In genomic region chr5:151227918-151228447, GRCh38 we compare ENCODE assay signal across 25 cellular contexts.
"Had no signal": no experiment of that assay in that cellular context is flagged by ENCODE, and none has a peak within 500 bp of the region (broad histone marks: within the 10 kb centered on the region; RNA-seq: fewer than 3 reads in every experiment).

No MANE protein-coding gene starts in this region.

- H3K27me3 ChIP-seq: esophagus muscularis mucosa, spleen had no signal

- H3K9me3 Mint-ChIP-seq: activated CD4-positive, alpha-beta memory T cell treated with anti-CD3 and anti-CD28 coated beads, Interleukin-2, amount 10 ng/mL, durations not matched to agents 7 days and 5 days; activated naive CD4-positive, alpha-beta T cell treated with anti-CD3 and anti-CD28 coated beads, Interleukin-2, amount 10 ng/mL, durations not matched to agents 7 days and 5 days; activated naive CD8-positive, alpha-beta T cell treated with anti-CD3 and anti-CD28 coated beads, Interleukin-2, amount 10 ng/mL, durations not matched to agents 7 days and 5 days; activated T-cell treated with anti-CD3 and anti-CD28 coated beads, Interleukin-2, amount 50 U/mL, for 24 hours; natural killer cell treated with Interleukin-12 subunit alpha and Interleukin-12 subunit beta and Interleukin-15 and Interleukin-18, amount 100 ng/mL, for 72 hours had no signal

- DNase-seq: activated CD4-positive, alpha-beta memory T cell treated with anti-CD3 and anti-CD28 coated beads, Interleukin-2, amount 10 ng/mL, durations not matched to agents 7 days and 5 days; activated CD4-positive, alpha-beta T cell treated with anti-CD3 and anti-CD28 coated beads for 1 hour; activated CD4-positive, alpha-beta T cell treated with anti-CD3 and anti-CD28 coated beads, Interleukin-2, amount 10 ng/mL, durations not matched to agents 7 days and 5 days; activated CD8-positive, alpha-beta memory T cell treated with anti-CD3 and anti-CD28 coated beads, Interleukin-2, amount 50 U/mL, for 48 hours; activated gamma-delta T cell; activated naive CD4-positive, alpha-beta T cell treated with anti-CD3 and anti-CD28 coated beads, Interleukin-2, amount 10 ng/mL, durations not matched to agents 7 days and 5 days; activated naive CD8-positive, alpha-beta T cell treated with anti-CD3 and anti-CD28 coated beads, Interleukin-2, amount 10 ng/mL, durations not matched to agents 7 days and 5 days; activated T-cell treated with anti-CD3 and anti-CD28 coated beads, Interleukin-2, amount 50 U/mL, for 24 hours; amygdala; caudate nucleus; foreskin melanocyte; islet precursor cell; left ventricle myocardium inferior; mesendoderm; mucosa of descending colon; posterior cingulate gyrus; right cardiac atrium; spleen; stimulated activated CD4-positive, alpha-beta T cell treated with anti-CD3 and anti-CD28 coated beads, Interleukin-2, amount 100 ng/mL, for 48 hours; stimulated activated naive CD8-positive, alpha-beta T cell treated with anti-CD3 and anti-CD28 coated beads, Interleukin-15, Interleukin-2, amounts not matched to agents 100 U/mL and 50 U/mL, for 24 hours; T1000 had no signal

- H3K27me3 Mint-ChIP-seq: activated CD4-positive, alpha-beta memory T cell treated with anti-CD3 and anti-CD28 coated beads, Interleukin-2, amount 10 ng/mL, durations not matched to agents 7 days and 5 days; activated CD4-positive, alpha-beta T cell treated with anti-CD3 and anti-CD28 coated beads, Interleukin-2, amount 10 ng/mL, durations not matched to agents 7 days and 5 days; activated naive CD8-positive, alpha-beta T cell treated with anti-CD3 and anti-CD28 coated beads, Interleukin-2, amount 10 ng/mL, durations not matched to agents 7 days and 5 days; activated T-cell treated with anti-CD3 and anti-CD28 coated beads, Interleukin-2, amount 50 U/mL, for 24 hours had no signal

- H3K36me3 ChIP-seq: esophagus muscularis mucosa, left ventricle myocardium inferior, spleen, thoracic aorta had no signal

- H3K4me3 Mint-ChIP-seq: activated CD4-positive, alpha-beta memory T cell treated with anti-CD3 and anti-CD28 coated beads, Interleukin-2, amount 10 ng/mL, durations not matched to agents 7 days and 5 days; activated CD4-positive, alpha-beta T cell treated with anti-CD3 and anti-CD28 coated beads, Interleukin-2, amount 10 ng/mL, durations not matched to agents 7 days and 5 days; activated naive CD4-positive, alpha-beta T cell treated with anti-CD3 and anti-CD28 coated beads, Interleukin-2, amount 10 ng/mL, durations not matched to agents 7 days and 5 days; activated naive CD8-positive, alpha-beta T cell treated with anti-CD3 and anti-CD28 coated beads, Interleukin-2, amount 10 ng/mL, durations not matched to agents 7 days and 5 days; activated T-cell treated with anti-CD3 and anti-CD28 coated beads, Interleukin-2, amount 50 U/mL, for 24 hours; natural killer cell treated with Interleukin-12 subunit alpha and Interleukin-12 subunit beta and Interleukin-15 and Interleukin-18, amount 100 ng/mL, for 72 hours had no signal

- H3K27ac Mint-ChIP-seq: activated CD4-positive, alpha-beta memory T cell treated with anti-CD3 and anti-CD28 coated beads, Interleukin-2, amount 10 ng/mL, durations not matched to agents 7 days and 5 days; activated CD4-positive, alpha-beta T cell treated with anti-CD3 and anti-CD28 coated beads, Interleukin-2, amount 10 ng/mL, durations not matched to agents 7 days and 5 days; activated naive CD4-positive, alpha-beta T cell treated with anti-CD3 and anti-CD28 coated beads, Interleukin-2, amount 10 ng/mL, durations not matched to agents 7 days and 5 days; activated naive CD8-positive, alpha-beta T cell treated with anti-CD3 and anti-CD28 coated beads, Interleukin-2, amount 10 ng/mL, durations not matched to agents 7 days and 5 days; activated T-cell treated with anti-CD3 and anti-CD28 coated beads, Interleukin-2, amount 50 U/mL, for 24 hours; natural killer cell treated with Interleukin-12 subunit alpha and Interleukin-12 subunit beta and Interleukin-15 and Interleukin-18, amount 100 ng/mL, for 72 hours had no signal

- H3K4me3 ChIP-seq: esophagus muscularis mucosa, left ventricle myocardium inferior, lung, mucosa of descending colon, spleen, thoracic aorta had no signal

- H3K9me3 ChIP-seq: esophagus muscularis mucosa, left ventricle myocardium inferior, mucosa of descending colon, spleen, thoracic aorta had no signal

- H3K36me3 Mint-ChIP-seq: natural killer cell treated with Interleukin-12 subunit alpha and Interleukin-12 subunit beta and Interleukin-15 and Interleukin-18, amount 100 ng/mL, for 72 hours had no signal

- H3K27ac ChIP-seq: esophagus muscularis mucosa, left ventricle myocardium inferior, spleen, thoracic aorta had no signal

- ATAC-seq: mucosa of descending colon; natural killer cell treated with Interleukin-12 subunit alpha and Interleukin-12 subunit beta and Interleukin-15 and Interleukin-18, amount 100 ng/mL, for 72 hours; right cardiac atrium; stimulated activated naive CD8-positive, alpha-beta T cell treated with anti-CD3 and anti-CD28 coated beads, Interleukin-15, Interleukin-2, amounts not matched to agents 100 U/mL and 50 U/mL, for 24 hours had no signal
